Comparison of ENCODE assay signal across 13 cellular contexts in the genomic region with DNA sequence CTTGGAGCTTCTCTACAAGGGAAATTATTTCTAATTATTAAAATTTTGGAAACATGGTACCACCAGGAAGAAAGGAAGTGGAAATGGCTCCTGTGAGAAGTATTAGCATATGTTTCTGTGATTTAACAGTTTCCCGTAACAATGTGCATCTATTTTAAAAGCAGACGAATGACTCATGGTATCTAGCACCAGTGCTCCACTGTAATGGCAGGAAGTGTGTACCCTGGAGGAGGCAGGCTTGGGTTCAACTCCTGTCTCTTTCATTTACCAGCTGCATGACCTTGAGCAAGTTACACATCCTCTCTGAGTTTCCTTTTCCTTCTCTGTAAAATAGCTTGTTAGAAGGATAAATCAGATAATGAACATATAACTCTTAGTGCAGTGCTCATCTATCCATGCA. TPM values are rescaled to one million over a fixed set of nuclear protein-coding genes. Genes with fewer than 3 reads are reported as not detected.
DNase-seq lines count a peak whose midpoint lies in the region; ATAC-seq, FAIRE-seq and TF ChIP-seq lines count a peak whose summit lies in the region.
"Had no signal": no experiment of that assay in that cellular context is flagged by ENCODE, and none has a peak within 500 bp of the region (broad histone marks: within the 10 kb centered on the region; RNA-seq: fewer than 3 reads in every experiment).

No MANE protein-coding gene starts in this region.

- no peak for FAIRE-seq in small intestine (lab: Jason Lieb, UNC)

- no peaks in the 10 kb centered on the region for H3K36me3 Mint-ChIP-seq in activated CD4-positive, alpha-beta T cell treated with anti-CD3 and anti-CD28 coated beads, Interleukin-2, amount 10 ng/mL, durations not matched to agents 7 days and 5 days (ENCODE audit: low read depth)

- no peaks in the 10 kb centered on the region for H4K20me1 ChIP-seq in OCI-LY7 (ENCODE audit: insufficient read depth, low read length)

- DNase-seq in activated CD4-positive, alpha-beta T cell treated with anti-CD3 and anti-CD28 coated beads, Interleukin-2, amount 10 ng/mL, durations not matched to agents 7 days and 5 days, result peak; percentile 23
- DNase-seq in activated CD4-positive, alpha-beta T cell treated with anti-CD3 and anti-CD28 coated beads, Interleukin-2, amount 50 U/mL, for 48 hours, result no peak
- DNase-seq in OCI-LY7 (ENCODE audit: low spot score) (peak; percentile 72), dorsolateral prefrontal cortex (peak in 3 of 10 donors; percentile 2 to 33 (median 25)), small intestine (peak; percentile 17)
- DNase-seq: AML-193, erythroblast, NCI-H1105 treated with DMSO at 0.1 percent for 48 hours, right cardiac atrium had no signal

- no peaks in the 10 kb centered on the region for H3K79me2 ChIP-seq in OCI-LY7 (ENCODE audit: insufficient read depth, low read depth, low read length)

- H3K4me2 ChIP-seq in OCI-LY7 (ENCODE audit: low read length), result peak overlapping the region; percentile 40

- H3K27me3 ChIP-seq in dorsolateral prefrontal cortex (no peaks in the 10 kb centered on the region), small intestine (ENCODE audit: control insufficient read depth in 2 of 2, insufficient read depth in 2 of 2, low read length in 2 of 2) (no peaks in the 10 kb centered on the region)
- H3K27me3 ChIP-seq: uterus had no signal

- BruUV-seq in OCI-LY7 (replicated peaks; lab: Mats Ljungman, UMichigan), result no TSS peak

- peaks cover 4% of the 10 kb centered on the region for H3K27me3 Mint-ChIP-seq in activated CD4-positive, alpha-beta T cell treated with anti-CD3 and anti-CD28 coated beads, Interleukin-2, amount 10 ng/mL, durations not matched to agents 7 days and 5 days

- H3K36me3 ChIP-seq in OCI-LY7 (ENCODE audit: insufficient read depth, low read length) (no peaks in the 10 kb centered on the region), small intestine (ENCODE audit: control insufficient read depth in 2 of 2, insufficient read depth in 2 of 2, low read length in 2 of 2) (peaks cover 0 to 4% of the 10 kb centered on the region in 2 donors)
- H3K36me3 ChIP-seq: uterus had no signal

- H2AFZ ChIP-seq in OCI-LY7 (ENCODE audit: low read length), result no peak overlapping the region

- H3K4me1 ChIP-seq in OCI-LY7 (ENCODE audit: insufficient read depth, low read length, poor library complexity, severe bottlenecking), result peaks cover 74% of the 10 kb centered on the region
- peaks cover 0 to 5% of the 10 kb centered on the region in 2 donors for H3K4me1 ChIP-seq in small intestine (ENCODE audit: control insufficient read depth in 2 of 2, insufficient read depth in 1 of 2, low read depth in 1 of 2, low read length in 1 of 2)
- H3K4me1 ChIP-seq: uterus had no signal

- POLR2A ChIA-PET in activated CD4-positive, alpha-beta T cell treated with anti-CD3 and anti-CD28 coated beads, Interleukin-2, amount 10 ng/mL, durations not matched to agents 7 days and 5 days (lab: Charles Lee), result no interaction called here
- POLR2A ChIA-PET in OCI-LY7 (lab: Charles Lee), result interaction anchor here (0.5 kb wide), 1 partner anchor 1385 kb away, joined by 3 read pairs; no protein-coding TSS in a partner anchor

- ATAC-seq in GM19395 (IDR thresholded peaks at IDR 0.05; ENCODE audit: unreplicated experiment) (no peak), HG03108 (IDR thresholded peaks at IDR 0.05; ENCODE audit: unreplicated experiment) (no peak), HG02763 (IDR thresholded peaks at IDR 0.05; ENCODE audit: unreplicated experiment) (no peak)

- no peaks in the 10 kb centered on the region for H3K9me2 ChIP-seq in OCI-LY7 (ENCODE audit: insufficient read depth, low read length)

- CTCF ChIA-PET in activated CD4-positive, alpha-beta T cell treated with anti-CD3 and anti-CD28 coated beads, Interleukin-2, amount 10 ng/mL, durations not matched to agents 7 days and 5 days (lab: Charles Lee), result interaction anchor here (1.0 to 1.6 kb wide), 3 partner anchors 9 to 177 kb away, joined by 4 to 5 read pairs (median 4); no protein-coding TSS in a partner anchor
- CTCF ChIA-PET in OCI-LY7 (lab: Charles Lee; ENCODE audit: unreplicated experiment), result no interaction called here

- no peak overlapping the region for H3K27ac Mint-ChIP-seq in activated CD4-positive, alpha-beta T cell treated with anti-CD3 and anti-CD28 coated beads, Interleukin-2, amount 10 ng/mL, durations not matched to agents 7 days and 5 days

- H3K9me3 ChIP-seq in OCI-LY7 (ENCODE audit: low read length) (no peaks in the 10 kb centered on the region), small intestine (ENCODE audit: control insufficient read depth, low read depth) (no peaks in the 10 kb centered on the region)
- H3K9me3 ChIP-seq: uterus had no signal

- TF ChIP-seq CTCF in OCI-LY7 (conservative IDR thresholded peaks at IDR 0.05; ENCODE audit: low read length) (no peak), dorsolateral prefrontal cortex (IDR thresholded peaks at IDR 0.05 in 54 of 56, conservative IDR thresholded peaks at IDR 0.05 in 2 of 56; ENCODE audit: low read depth in 1 of 56, partially characterized antibody in 56 of 56) (no peak)

- intact Hi-C loops in OCI-LY7 (cut with micrococcal nuclease; ENCODE audit: unreplicated experiment), result no loop called here
- intact Hi-C loops in dorsolateral prefrontal cortex (cut with DNase I), result loop anchor here in 1 of 2 donors (5.0 kb wide), 1 partner anchor 34 kb away; no protein-coding TSS in a partner anchor

- peak overlapping the region; percentile 7 for H3K4me3 ChIP-seq in OCI-LY7 (ENCODE audit: low read depth, low read length, poor library complexity, severe bottlenecking)
- H3K4me3 ChIP-seq in dorsolateral prefrontal cortex, result peak overlapping the region in 1 of 59 donors; percentile 4
- no peak overlapping the region for H3K4me3 ChIP-seq in small intestine (ENCODE audit: low read depth in 1 of 2, low read length in 2 of 2)
- H3K4me3 ChIP-seq: uterus had no signal

- peaks cover 23% of the 10 kb centered on the region for H3K4me1 Mint-ChIP-seq in activated CD4-positive, alpha-beta T cell treated with anti-CD3 and anti-CD28 coated beads, Interleukin-2, amount 10 ng/mL, durations not matched to agents 7 days and 5 days

- no peak overlapping the region for H3K4me3 Mint-ChIP-seq in activated CD4-positive, alpha-beta T cell treated with anti-CD3 and anti-CD28 coated beads, Interleukin-2, amount 10 ng/mL, durations not matched to agents 7 days and 5 days

- WGBS in small intestine, 3 donors, result 63 to 79% (median 74%) methylated on average over 2 of the region's 2 CpGs

- no peak overlapping the region for H3K27ac ChIP-seq in OCI-LY7 (ENCODE audit: low read depth, low read length, poor library complexity, severe bottlenecking)
- H3K27ac ChIP-seq in dorsolateral prefrontal cortex, result peak overlapping the region in 54 of 59 donors; percentile 0 to 91 (median 60)
- H3K27ac ChIP-seq in small intestine (ENCODE audit: low read depth in 1 of 2, low read length in 1 of 2), result no peak overlapping the region

- H3K9me3 Mint-ChIP-seq in activated CD4-positive, alpha-beta T cell treated with anti-CD3 and anti-CD28 coated beads, Interleukin-2, amount 10 ng/mL, durations not matched to agents 7 days and 5 days, result no peaks in the 10 kb centered on the region

RNA-seq across cellular contexts. Expression of a gene that starts 41.0 kb away (rescaled TPM):
- total RNA-seq in activated CD4-positive, alpha-beta T cell treated with anti-CD3 and anti-CD28 coated beads, Interleukin-2, amount 10 ng/mL, durations not matched to agents 7 days and 5 days, result not detected
- not detected in 2 replicates for total RNA-seq in OCI-LY7 (2014; rRNA removed; shearing (Covaris generic))
- not detected in 2 replicates for total RNA-seq in OCI-LY7 (2022)
- 10 to 100 TPM in 30 of 120 experiments, 1 to 10 TPM in 90; 1.8 to 27.8 (median 7.2) TPM for total RNA-seq in dorsolateral prefrontal cortex
- 10 to 100 TPM in 1 of 3 donors, 1 to 10 TPM in 1, under 1 TPM in 1; 0.45 to 16.5 (median 3.0) TPM for polyA plus RNA-seq in small intestine

Comparison
In these comparisons a context has a peak if more than half of its experiments do, and no peak if none do; other contexts are left out.
1. DNase-seq: peak in activated CD4-positive, alpha-beta T cell treated with anti-CD3 and anti-CD28 coated beads, Interleukin-2, amount 10 ng/mL, durations not matched to agents 7 days and 5 days (single experiment), OCI-LY7 (single experiment) and small intestine (single experiment); none in activated CD4-positive, alpha-beta T cell treated with anti-CD3 and anti-CD28 coated beads, Interleukin-2, amount 50 U/mL, for 48 hours (0 of 2).
2. H3K27ac ChIP-seq: peak in dorsolateral prefrontal cortex (54 of 59); none in OCI-LY7 (single experiment) and small intestine (0 of 2).